In genomic region chr11:110243804-110244203, GRCh38 we compare ENCODE assay signal across 21 cellular contexts.
"Had no signal": no experiment of that assay in that cellular context is flagged by ENCODE, and none has a peak within 500 bp of the region (broad histone marks: within the 10 kb centered on the region; RNA-seq: fewer than 3 reads in every experiment).

No MANE protein-coding gene starts in this region.

- H3K27me3 ChIP-seq: heart left ventricle, neural progenitor cell, transverse colon had no signal

- H2AFZ ChIP-seq: neural progenitor cell had no signal

- DNase-seq: activated CD4-positive, alpha-beta T cell treated with anti-CD3 and anti-CD28 coated beads for 1 hour; activated CD4-positive, alpha-beta T cell treated with anti-CD3 and anti-CD28 coated beads, Interleukin-2, amount 50 U/mL, for 1 hour; activated CD8-positive, alpha-beta T cell treated with anti-CD3 and anti-CD28 coated beads, Interleukin-2, amount 10 ng/mL, durations not matched to agents 7 days and 5 days; activated gamma-delta T cell; activated naive CD4-positive, alpha-beta T cell treated with anti-CD3 and anti-CD28 coated beads, Interleukin-2, amount 50 U/mL, for 16 hours; activated naive CD8-positive, alpha-beta T cell treated with anti-CD3 and anti-CD28 coated beads, Interleukin-2, amount 50 U/mL, for 24 hours; heart left ventricle; islet precursor cell; left cardiac atrium; posterior cingulate gyrus; small intestine; stimulated activated CD4-positive, alpha-beta T cell treated with anti-CD3 and anti-CD28 coated beads, Interleukin-2, amount 100 ng/mL, for 48 hours; stimulated activated CD8-positive, alpha-beta memory T cell treated with anti-CD3 and anti-CD28 coated beads, Interleukin-4, amount 100 ng/mL, for 48 hours; stimulated activated naive B cell treated with anti-CD40 and anti-IgM and Interleukin-4, amounts not matched to agents 10 μg/mL and 1 μg/mL and 100 μg/mL, for 72 hours; transverse colon; WERI-Rb-1 had no signal

- ATAC-seq: activated CD8-positive, alpha-beta T cell treated with anti-CD3 and anti-CD28 coated beads, Interleukin-2, amount 10 ng/mL, durations not matched to agents 7 days and 5 days; activated naive CD8-positive, alpha-beta T cell treated with anti-CD3 and anti-CD28 coated beads, Interleukin-2, amount 50 U/mL, for 24 hours; heart left ventricle; left cardiac atrium; sciatic nerve; stimulated activated naive B cell treated with anti-CD40 and anti-IgM and Interleukin-4, amounts not matched to agents 10 μg/mL and 1 μg/mL and 100 μg/mL, for 72 hours had no signal

- H3K9me3 ChIP-seq: heart left ventricle, transverse colon had no signal

- H3K4me2 ChIP-seq: neural progenitor cell had no signal

- H3K4me3 Mint-ChIP-seq: activated CD8-positive, alpha-beta T cell treated with anti-CD3 and anti-CD28 coated beads, Interleukin-2, amount 10 ng/mL, durations not matched to agents 7 days and 5 days; activated naive CD8-positive, alpha-beta T cell treated with anti-CD3 and anti-CD28 coated beads, Interleukin-2, amount 50 U/mL, for 24 hours; activated T-helper 1 cell treated with anti-CD3 and anti-CD28 coated beads, Interleukin-12 subunit alpha, Interleukin-12 subunit beta, Interleukin-2, Interleukin-4 antibody, amounts not matched to agents 30 ng/mL and 10 ng/mL and 1 ng/mL, durations not matched to agents 14 hours and 24 hours and 36 hours; memory B cell; neural progenitor cell; stimulated activated naive B cell treated with anti-CD40 and anti-IgM and Interleukin-4, amounts not matched to agents 10 μg/mL and 1 μg/mL and 100 μg/mL, for 72 hours had no signal

- H3K27ac Mint-ChIP-seq: activated CD8-positive, alpha-beta T cell treated with anti-CD3 and anti-CD28 coated beads, Interleukin-2, amount 10 ng/mL, durations not matched to agents 7 days and 5 days; activated naive CD8-positive, alpha-beta T cell treated with anti-CD3 and anti-CD28 coated beads, Interleukin-2, amount 50 U/mL, for 24 hours; activated T-helper 1 cell treated with anti-CD3 and anti-CD28 coated beads, Interleukin-12 subunit alpha, Interleukin-12 subunit beta, Interleukin-2, Interleukin-4 antibody, amounts not matched to agents 30 ng/mL and 10 ng/mL and 1 ng/mL, durations not matched to agents 14 hours and 24 hours and 36 hours; memory B cell; stimulated activated naive B cell treated with anti-CD40 and anti-IgM and Interleukin-4, amounts not matched to agents 10 μg/mL and 1 μg/mL and 100 μg/mL, for 72 hours had no signal

- H3K4me1 Mint-ChIP-seq: activated naive CD8-positive, alpha-beta T cell treated with anti-CD3 and anti-CD28 coated beads, Interleukin-2, amount 50 U/mL, for 24 hours; memory B cell; neural progenitor cell; stimulated activated naive B cell treated with anti-CD40 and anti-IgM and Interleukin-4, amounts not matched to agents 10 μg/mL and 1 μg/mL and 100 μg/mL, for 72 hours had no signal

- H3K4me1 ChIP-seq: heart left ventricle, neural progenitor cell, transverse colon had no signal

- H3K27me3 Mint-ChIP-seq: activated naive CD8-positive, alpha-beta T cell treated with anti-CD3 and anti-CD28 coated beads, Interleukin-2, amount 50 U/mL, for 24 hours; memory B cell; stimulated activated naive B cell treated with anti-CD40 and anti-IgM and Interleukin-4, amounts not matched to agents 10 μg/mL and 1 μg/mL and 100 μg/mL, for 72 hours had no signal

- FAIRE-seq: small intestine, urothelium cell line had no signal

- H3K9me3 Mint-ChIP-seq: activated naive CD8-positive, alpha-beta T cell treated with anti-CD3 and anti-CD28 coated beads, Interleukin-2, amount 50 U/mL, for 24 hours; activated T-helper 1 cell treated with anti-CD3 and anti-CD28 coated beads, Interleukin-12 subunit alpha, Interleukin-12 subunit beta, Interleukin-2, Interleukin-4 antibody, amounts not matched to agents 30 ng/mL and 10 ng/mL and 1 ng/mL, durations not matched to agents 14 hours and 24 hours and 36 hours; stimulated activated naive B cell treated with anti-CD40 and anti-IgM and Interleukin-4, amounts not matched to agents 10 μg/mL and 1 μg/mL and 100 μg/mL, for 72 hours had no signal

- H3K27ac ChIP-seq: heart left ventricle, neural progenitor cell, transverse colon, WERI-Rb-1 had no signal

- H3K9ac ChIP-seq: neural progenitor cell had no signal

- H3K4me3 ChIP-seq: heart left ventricle, neural progenitor cell, transverse colon had no signal
